ENCODE assay signal across 18 cellular contexts in genomic region chrX:121010218-121010617, GRCh38. TPM values are rescaled to one million over a fixed set of nuclear protein-coding genes. Genes with fewer than 3 reads are reported as not detected.
"Had no signal": no experiment of that assay in that cellular context is flagged by ENCODE, and none has a peak within 500 bp of the region (broad histone marks: within the 10 kb centered on the region; RNA-seq: fewer than 3 reads in every experiment).

No MANE protein-coding gene starts in this region.

- H3K4me1 ChIP-seq: ascending aorta, pancreas had no signal

- H3K36me3 ChIP-seq: ascending aorta, heart left ventricle, pancreas, tibial nerve had no signal

- H3K27ac ChIP-seq: ascending aorta, heart left ventricle, pancreas had no signal

- H3K9ac ChIP-seq: SK-N-SH had no signal

- ATAC-seq: activated naive CD8-positive, alpha-beta T cell treated with anti-CD3 and anti-CD28 coated beads, Interleukin-2, amount 50 U/mL, for 24 hours; pancreas; stimulated activated effector memory CD8-positive, alpha-beta T cell treated with anti-CD3 and anti-CD28 coated beads, Interleukin-12 subunit alpha, Interleukin-12 subunit beta, amount 100 ng/mL, for 72 hours had no signal

- H3K4me3 ChIP-seq: ascending aorta, heart left ventricle, pancreas, smooth muscle cell, tibial nerve had no signal

- FAIRE-seq: pancreas had no signal

- H3K27me3 ChIP-seq: ascending aorta, heart left ventricle, pancreas, tibial nerve had no signal

- DNase-seq: activated CD4-positive, alpha-beta T cell treated with anti-CD3 and anti-CD28 coated beads for 48 hours; activated naive CD4-positive, alpha-beta T cell treated with Interleukin-2 at 50 U/mL for 16 hours; activated naive CD8-positive, alpha-beta T cell treated with anti-CD3 and anti-CD28 coated beads, Interleukin-2, amount 50 U/mL, for 24 hours; endodermal cell; erythroblast; heart left ventricle; islet precursor cell; pancreas; SK-N-SH; T-helper 1 cell had no signal

- H3K9me3 ChIP-seq: ascending aorta, pancreas, SK-N-SH, tibial nerve had no signal

- H3K4me2 ChIP-seq: SK-N-SH, smooth muscle cell had no signal

RNA-seq across cellular contexts. Expression of gene CT47A1, which starts 24.7 kb away (rescaled TPM):
- total RNA-seq: ascending aorta, endodermal cell, heart left ventricle, liver, mesenteric fat pad, myocyte, neural crest cell, pancreas, smooth muscle cell, tibial nerve had no signal
- polyA plus RNA-seq: heart left ventricle, liver, pancreas, SK-N-SH, smooth muscle cell had no signal

RNA-seq across cellular contexts. Expression of gene CT47A2, which starts 29.5 kb away (rescaled TPM):
- total RNA-seq: ascending aorta, endodermal cell, heart left ventricle, liver, mesenteric fat pad, myocyte, neural crest cell, pancreas, smooth muscle cell, tibial nerve had no signal
- polyA plus RNA-seq: heart left ventricle, liver, pancreas, SK-N-SH, smooth muscle cell had no signal

RNA-seq across cellular contexts. Expression of gene CT47A3, which starts 34.4 kb away (rescaled TPM):
- total RNA-seq: ascending aorta, endodermal cell, heart left ventricle, liver, mesenteric fat pad, myocyte, neural crest cell, pancreas, smooth muscle cell, tibial nerve had no signal
- polyA plus RNA-seq: heart left ventricle, liver, pancreas, SK-N-SH, smooth muscle cell had no signal

RNA-seq across cellular contexts. Expression of gene CT47A4, which starts 39.2 kb away (rescaled TPM):
- total RNA-seq: ascending aorta, endodermal cell, heart left ventricle, liver, mesenteric fat pad, myocyte, neural crest cell, pancreas, smooth muscle cell, tibial nerve had no signal
- polyA plus RNA-seq: heart left ventricle, liver, pancreas, SK-N-SH, smooth muscle cell had no signal
